Comparison of ENCODE assay signal across 1 cellular context in genomic region chr17:7557147-7557764, GRCh38.
A peak's percentile ranks its signal among the peaks of the same experiment; 100 is the strongest.
TF ChIP-seq lines count a peak whose summit lies in the region.

No MANE protein-coding gene starts in this region.

TF ChIP-seq in H1, 55 proteins besides CTCF, POLR2A, EP300 and RAD21:
- no peak for TF ChIP-seq TBP (IDR thresholded peaks at IDR 0.05; ENCODE audit: low read depth, low read length)
- no peak for TF ChIP-seq POU5F1 (IDR thresholded peaks at IDR 0.05; ENCODE audit: low read depth, low read length)
- no peak for TF ChIP-seq JUN (IDR thresholded peaks at IDR 0.05; ENCODE audit: low read depth, low read length)
- TF ChIP-seq BACH1 (IDR thresholded peaks at IDR 0.05; ENCODE audit: low read length) = no peak
- no peak for TF ChIP-seq HDAC6 (IDR thresholded peaks at IDR 0.05; ENCODE audit: low read depth, low read length)
- peak; percentile 2; the same call in 1 of the 2 replicates for TF ChIP-seq MAX (IDR thresholded peaks at IDR 0.05)
